8 cellular contexts compared by ENCODE assay signal in genomic region chr5:54309237-54309636, GRCh38. TPM values are rescaled to one million over a fixed set of nuclear protein-coding genes. Genes with fewer than 3 reads are reported as not detected.
DNase-seq lines count a peak whose midpoint lies in the region; ATAC-seq and TF ChIP-seq lines count a peak whose summit lies in the region.

No MANE protein-coding gene starts in this region.

- no peaks in the 10 kb centered on the region for H3K36me3 Mint-ChIP-seq in activated T-helper 1 cell treated with anti-CD3 and anti-CD28 coated beads, Interleukin-12 subunit alpha, Interleukin-12 subunit beta, Interleukin-2, Interleukin-4 antibody, amounts not matched to agents 30 ng/mL and 10 ng/mL and 1 ng/mL, durations not matched to agents 14 hours and 24 hours and 36 hours (ENCODE audit: low read depth)
- H3K36me3 Mint-ChIP-seq in stimulated activated effector memory CD8-positive, alpha-beta T cell treated with anti-CD3 and anti-CD28 coated beads, Interleukin-12 subunit alpha, Interleukin-12 subunit beta, amount 100 ng/mL, for 72 hours: peaks cover 15% of the 10 kb centered on the region

- ATAC-seq in heart right ventricle (no peak), Right ventricle myocardium inferior (no peak), GM21737 (IDR thresholded peaks at IDR 0.05; ENCODE audit: unreplicated experiment) (no peak)
- no peak for ATAC-seq in stimulated activated effector memory CD8-positive, alpha-beta T cell treated with anti-CD3 and anti-CD28 coated beads, Interleukin-12 subunit alpha, Interleukin-12 subunit beta, amount 100 ng/mL, for 72 hours

- peak overlapping the region in 8 of 10 donors; percentile 75 to 95 (median 90) for H3K27ac ChIP-seq in heart right ventricle

- 2 to 6% methylated on average over 10 of the region's 10 CpGs for WGBS in heart right ventricle, 2 donors

- H3K36me3 ChIP-seq in heart right ventricle: no peaks in the 10 kb centered on the region
- no peaks in the 10 kb centered on the region for H3K36me3 ChIP-seq in iPS-15b (ENCODE audit: control insufficient read depth, insufficient read depth, low read length)

- peak overlapping the region; percentile 23 for H3K27ac Mint-ChIP-seq in activated T-helper 1 cell treated with anti-CD3 and anti-CD28 coated beads, Interleukin-12 subunit alpha, Interleukin-12 subunit beta, Interleukin-2, Interleukin-4 antibody, amounts not matched to agents 30 ng/mL and 10 ng/mL and 1 ng/mL, durations not matched to agents 14 hours and 24 hours and 36 hours
- peak overlapping the region; percentile 99 for H3K27ac Mint-ChIP-seq in stimulated activated effector memory CD8-positive, alpha-beta T cell treated with anti-CD3 and anti-CD28 coated beads, Interleukin-12 subunit alpha, Interleukin-12 subunit beta, amount 100 ng/mL, for 72 hours

- H3K4me3 ChIP-seq in heart right ventricle (peak overlapping the region; percentile 73 to 96 (median 87)), iPS-15b (ENCODE audit: low read depth, low read length) (peak overlapping the region; percentile 84)

- TF ChIP-seq CTCF in heart right ventricle (IDR thresholded peaks at IDR 0.05): no peak

- H3K4me1 ChIP-seq in heart right ventricle (peaks cover 0 to 39% (median 25%) of the 10 kb centered on the region in 9 donors), iPS-15b (ENCODE audit: control insufficient read depth, insufficient read depth, low read length) (peaks cover 15% of the 10 kb centered on the region)

- intact Hi-C loops in heart right ventricle (cut with DNase I): loop anchor here in 2 of 10 donors (5.0 kb wide), 2 partner anchors 47 to 52 kb away; no protein-coding TSS in a partner anchor
- intact Hi-C loops in Right ventricle myocardium inferior (cut with DNase I): no loop called here
- intact Hi-C loops in activated T-helper 1 cell treated with anti-CD3 and anti-CD28 coated beads, Interleukin-12 subunit alpha, Interleukin-12 subunit beta, Interleukin-2, Interleukin-4 antibody, amounts not matched to agents 30 ng/mL and 10 ng/mL and 1 ng/mL, durations not matched to agents 14 hours and 24 hours and 36 hours (cut with micrococcal nuclease): no loop called here

- peaks cover 15% of the 10 kb centered on the region for H3K27me3 Mint-ChIP-seq in activated T-helper 1 cell treated with anti-CD3 and anti-CD28 coated beads, Interleukin-12 subunit alpha, Interleukin-12 subunit beta, Interleukin-2, Interleukin-4 antibody, amounts not matched to agents 30 ng/mL and 10 ng/mL and 1 ng/mL, durations not matched to agents 14 hours and 24 hours and 36 hours (ENCODE audit: insufficient read depth)

- no peaks in the 10 kb centered on the region for H3K9me3 Mint-ChIP-seq in activated T-helper 1 cell treated with anti-CD3 and anti-CD28 coated beads, Interleukin-12 subunit alpha, Interleukin-12 subunit beta, Interleukin-2, Interleukin-4 antibody, amounts not matched to agents 30 ng/mL and 10 ng/mL and 1 ng/mL, durations not matched to agents 14 hours and 24 hours and 36 hours
- no peaks in the 10 kb centered on the region for H3K9me3 Mint-ChIP-seq in stimulated activated effector memory CD8-positive, alpha-beta T cell treated with anti-CD3 and anti-CD28 coated beads, Interleukin-12 subunit alpha, Interleukin-12 subunit beta, amount 100 ng/mL, for 72 hours

- DNase-seq in heart right ventricle (no peak), Right ventricle myocardium inferior (ENCODE audit: missing footprints) (no peak), NCI-H82 treated with DMSO at 0.1 percent for 48 hours (lab: John Stamatoyannopoulos, UW; ENCODE audit: unreplicated experiment) (no peak)
- DNase-seq in activated T-helper 1 cell treated with anti-CD3 and anti-CD28 coated beads, Interleukin-12 subunit alpha, Interleukin-12 subunit beta, Interleukin-2, Interleukin-4 antibody, amounts not matched to agents 30 ng/mL and 10 ng/mL and 1 ng/mL, durations not matched to agents 14 hours and 24 hours and 36 hours (ENCODE audit: low spot score): no peak
- no peak for DNase-seq in stimulated activated effector memory CD8-positive, alpha-beta T cell treated with anti-CD3 and anti-CD28 coated beads, Interleukin-12 subunit alpha, Interleukin-12 subunit beta, amount 100 ng/mL, for 72 hours (ENCODE audit: low spot score in 2 of 2)
- DNase-seq in stimulated activated naive CD4-positive, alpha-beta T cell (lab: John Stamatoyannopoulos, UW): no peak

- H3K27me3 ChIP-seq in heart right ventricle: no peaks in the 10 kb centered on the region
- peaks cover 20% of the 10 kb centered on the region for H3K27me3 ChIP-seq in iPS-15b (ENCODE audit: control insufficient read depth, insufficient read depth, low read length)

- H3K9me3 ChIP-seq in heart right ventricle: no peaks in the 10 kb centered on the region
- H3K9me3 ChIP-seq in iPS-15b (ENCODE audit: control insufficient read depth, insufficient read depth, low read length): no peaks in the 10 kb centered on the region

- H3K4me1 Mint-ChIP-seq in activated T-helper 1 cell treated with anti-CD3 and anti-CD28 coated beads, Interleukin-12 subunit alpha, Interleukin-12 subunit beta, Interleukin-2, Interleukin-4 antibody, amounts not matched to agents 30 ng/mL and 10 ng/mL and 1 ng/mL, durations not matched to agents 14 hours and 24 hours and 36 hours (ENCODE audit: low read depth): peaks cover 26% of the 10 kb centered on the region
- H3K4me1 Mint-ChIP-seq in stimulated activated effector memory CD8-positive, alpha-beta T cell treated with anti-CD3 and anti-CD28 coated beads, Interleukin-12 subunit alpha, Interleukin-12 subunit beta, amount 100 ng/mL, for 72 hours: peaks cover 32% of the 10 kb centered on the region

- H3K4me3 Mint-ChIP-seq in activated T-helper 1 cell treated with anti-CD3 and anti-CD28 coated beads, Interleukin-12 subunit alpha, Interleukin-12 subunit beta, Interleukin-2, Interleukin-4 antibody, amounts not matched to agents 30 ng/mL and 10 ng/mL and 1 ng/mL, durations not matched to agents 14 hours and 24 hours and 36 hours: peak overlapping the region; percentile 91
- peak overlapping the region; percentile 95 for H3K4me3 Mint-ChIP-seq in stimulated activated effector memory CD8-positive, alpha-beta T cell treated with anti-CD3 and anti-CD28 coated beads, Interleukin-12 subunit alpha, Interleukin-12 subunit beta, amount 100 ng/mL, for 72 hours

- no peak overlapping the region for H3K9ac ChIP-seq in iPS-15b (ENCODE audit: low read depth, low read length)

RNA-seq across cellular contexts. Expression of gene ARL15, which starts 1.1 kb away (rescaled TPM):
- total RNA-seq in heart right ventricle (10 to 100 TPM; 22.6 to 31.8 (median 28.7) TPM), Right ventricle myocardium inferior (23.7 TPM)
- polyA plus RNA-seq in heart right ventricle: 10 to 100 TPM in 1 of 2 donors, 1 to 10 TPM in 1; 7.8 to 12.0 TPM
- 7.6 and 10.4 TPM in 2 replicates for total RNA-seq in activated T-helper 1 cell treated with anti-CD3 and anti-CD28 coated beads, Interleukin-12 subunit alpha, Interleukin-12 subunit beta, Interleukin-2, Interleukin-4 antibody, amounts not matched to agents 30 ng/mL and 10 ng/mL and 1 ng/mL, durations not matched to agents 14 hours and 24 hours and 36 hours
